12 cellular contexts compared by ENCODE assay signal in the genomic region with DNA sequence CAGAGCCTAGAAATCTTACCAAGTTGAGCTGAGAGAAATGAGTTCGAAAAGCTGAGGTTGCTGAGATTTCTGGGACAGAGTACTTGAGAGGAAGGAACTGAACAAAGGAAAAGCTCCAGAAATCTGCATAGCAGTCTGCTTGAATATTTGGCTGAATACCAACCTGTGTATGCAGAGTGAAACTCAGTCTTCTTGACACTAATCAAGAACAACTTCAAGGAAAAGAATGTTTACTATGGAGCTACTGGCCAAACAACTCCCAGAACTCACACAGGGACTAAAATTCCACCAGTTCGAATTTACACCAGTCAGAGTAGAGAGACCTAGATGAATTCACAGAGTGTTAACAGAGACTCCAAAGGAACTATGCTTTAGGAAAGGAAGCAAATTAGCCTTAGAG.
DNase-seq lines count a peak whose midpoint lies in the region; ATAC-seq and TF ChIP-seq lines count a peak whose summit lies in the region.
"Had no signal": no experiment of that assay in that cellular context is flagged by ENCODE, and none has a peak within 500 bp of the region (broad histone marks: within the 10 kb centered on the region; RNA-seq: fewer than 3 reads in every experiment).

No MANE protein-coding gene starts in this region.

- TF ChIP-seq POLR2A in spleen (IDR thresholded peaks at IDR 0.05): no peak

- H3K27me3 Mint-ChIP-seq in activated T-cell treated with anti-CD3 and anti-CD28 coated beads, Interleukin-2, amount 50 U/mL, for 72 hours (ENCODE audit: low read depth): no peaks in the 10 kb centered on the region
- H3K27me3 Mint-ChIP-seq in activated T-cell treated with anti-CD3 and anti-CD28 coated beads, Interleukin-2, amount 50 U/mL, for 4 hours (ENCODE audit: low read depth): no peaks in the 10 kb centered on the region
- H3K27me3 Mint-ChIP-seq: activated T-cell treated with anti-CD3 and anti-CD28 coated beads, Interleukin-2, amount 50 U/mL, for 24 hours had no signal

- no peak for DNase-seq in activated T-cell treated with anti-CD3 and anti-CD28 coated beads, Interleukin-2, amount 50 U/mL, for 72 hours
- DNase-seq in activated T-cell treated with anti-CD3 and anti-CD28 coated beads, Interleukin-2, amount 50 U/mL, for 4 hours: no peak
- peak; percentile 78 for DNase-seq in choroid plexus epithelial cell (ENCODE audit: low read depth)
- DNase-seq in iPS-NIHi7 (ENCODE audit: extremely low spot score): peak; percentile 17
- DNase-seq in spleen: no peak
- DNase-seq in superior temporal gyrus (ENCODE audit: extremely low spot score): no peak
- DNase-seq in aorta: no peak
- DNase-seq in DMS79 (lab: John Stamatoyannopoulos, UW): no peak
- DNase-seq: activated T-cell treated with anti-CD3 and anti-CD28 coated beads, Interleukin-2, amount 50 U/mL, for 24 hours; small intestine; stimulated activated CD8-positive, alpha-beta memory T cell treated with anti-CD3 and anti-CD28 coated beads, Interleukin-4, amount 100 ng/mL, for 48 hours; T1000 had no signal

- TF ChIP-seq CTCF in choroid plexus epithelial cell (conservative IDR thresholded peaks at IDR 0.05; ENCODE audit: low read depth, low read length) (no peak), spleen (IDR thresholded peaks at IDR 0.05 in 8 of 11, conservative IDR thresholded peaks at IDR 0.05 in 3 of 11) (no peak)

- peaks cover 3 to 30% of the 10 kb centered on the region in 2 donors for H3K36me3 Mint-ChIP-seq in activated T-cell treated with anti-CD3 and anti-CD28 coated beads, Interleukin-2, amount 50 U/mL, for 72 hours (ENCODE audit: insufficient read depth in 2 of 2)
- peaks cover 22% of the 10 kb centered on the region for H3K36me3 Mint-ChIP-seq in activated T-cell treated with anti-CD3 and anti-CD28 coated beads, Interleukin-2, amount 50 U/mL, for 4 hours (ENCODE audit: insufficient read depth)

- 37 to 63% (median 58%) methylated on average over 2 of the region's 2 CpGs for WGBS in spleen, 5 donors
- WGBS in aorta, 2 donors: 13 to 30% methylated on average over 2 of the region's 2 CpGs

- H3K4me3 Mint-ChIP-seq in activated T-cell treated with anti-CD3 and anti-CD28 coated beads, Interleukin-2, amount 50 U/mL, for 72 hours: no peak overlapping the region
- H3K4me3 Mint-ChIP-seq in activated T-cell treated with anti-CD3 and anti-CD28 coated beads, Interleukin-2, amount 50 U/mL, for 4 hours: no peak overlapping the region
- H3K4me3 Mint-ChIP-seq: activated T-cell treated with anti-CD3 and anti-CD28 coated beads, Interleukin-2, amount 50 U/mL, for 24 hours had no signal

- H3K27ac ChIP-seq in spleen (peak overlapping the region in 5 of 8 donors; percentile 2 to 58 (median 21)), aorta (ENCODE audit: low read depth in 1 of 2, low read length in 2 of 2) (no peak overlapping the region)

- H3K4me1 Mint-ChIP-seq in activated T-cell treated with anti-CD3 and anti-CD28 coated beads, Interleukin-2, amount 50 U/mL, for 72 hours (ENCODE audit: low read depth): no peaks in the 10 kb centered on the region
- H3K4me1 Mint-ChIP-seq in activated T-cell treated with anti-CD3 and anti-CD28 coated beads, Interleukin-2, amount 50 U/mL, for 4 hours (ENCODE audit: low read depth): no peaks in the 10 kb centered on the region

- H3K36me3 ChIP-seq in spleen (peaks cover 0 to 84% (median 21%) of the 10 kb centered on the region in 6 donors), aorta (ENCODE audit: control insufficient read depth in 1 of 2, insufficient read depth in 2 of 2, low read length in 1 of 2) (no peaks in the 10 kb centered on the region)

- H3K9me3 ChIP-seq in spleen (no peaks in the 10 kb centered on the region), aorta (ENCODE audit: control insufficient read depth, low read length) (no peaks in the 10 kb centered on the region)

- intact Hi-C loops in spleen (cut with DNase I; ENCODE audit: low total_unique reads): no loop called here
- intact Hi-C loops in aorta (cut with DNase I): no loop called here

- H3K4me1 ChIP-seq in spleen: peaks cover 0 to 19% (median 10%) of the 10 kb centered on the region in 6 donors
- no peaks in the 10 kb centered on the region for H3K4me1 ChIP-seq in aorta (ENCODE audit: control insufficient read depth in 1 of 2, insufficient read depth in 2 of 2, low read length in 2 of 2)

- H3K9me3 Mint-ChIP-seq in activated T-cell treated with anti-CD3 and anti-CD28 coated beads, Interleukin-2, amount 50 U/mL, for 72 hours: no peaks in the 10 kb centered on the region
- no peaks in the 10 kb centered on the region for H3K9me3 Mint-ChIP-seq in activated T-cell treated with anti-CD3 and anti-CD28 coated beads, Interleukin-2, amount 50 U/mL, for 4 hours
- H3K9me3 Mint-ChIP-seq: activated T-cell treated with anti-CD3 and anti-CD28 coated beads, Interleukin-2, amount 50 U/mL, for 24 hours had no signal

- H3K27me3 ChIP-seq in spleen (replicated peaks in 1 of 7) (no peaks in the 10 kb centered on the region), aorta (ENCODE audit: control insufficient read depth in 1 of 2, insufficient read depth in 2 of 2, low read length in 1 of 2) (no peaks in the 10 kb centered on the region)

- ATAC-seq in activated T-cell treated with anti-CD3 and anti-CD28 coated beads, Interleukin-2, amount 50 U/mL, for 72 hours (replicated peaks in 1 of 2): no peak
- no peak for ATAC-seq in activated T-cell treated with anti-CD3 and anti-CD28 coated beads, Interleukin-2, amount 50 U/mL, for 4 hours
- no peak for ATAC-seq in aorta (ENCODE audit: low FRiP score)

- H3K4me3 ChIP-seq in choroid plexus epithelial cell (ENCODE audit: low read depth, low read length) (no peak overlapping the region), spleen (no peak overlapping the region), aorta (ENCODE audit: low read length in 2 of 2) (no peak overlapping the region)

- peak overlapping the region; percentile 34 for H3K27ac Mint-ChIP-seq in activated T-cell treated with anti-CD3 and anti-CD28 coated beads, Interleukin-2, amount 50 U/mL, for 72 hours
- H3K27ac Mint-ChIP-seq: activated T-cell treated with anti-CD3 and anti-CD28 coated beads, Interleukin-2, amount 50 U/mL, for 24 hours had no signal

Comparison
In these comparisons a context has a peak if more than half of its experiments do, and no peak if none do; other contexts are left out.
1. DNase-seq: peak in choroid plexus epithelial cell (single experiment) and iPS-NIHi7 (single experiment); none in activated T-cell treated with anti-CD3 and anti-CD28 coated beads, Interleukin-2, amount 50 U/mL, for 72 hours (0 of 2), activated T-cell treated with anti-CD3 and anti-CD28 coated beads, Interleukin-2, amount 50 U/mL, for 4 hours (single experiment), spleen (single experiment), superior temporal gyrus (single experiment), aorta (0 of 2) and DMS79 (single experiment).
2. H3K27ac ChIP-seq: peak in spleen (5 of 8); none in aorta (0 of 2).